Comparison of ENCODE assay signal across 26 cellular contexts in the genomic region with DNA sequence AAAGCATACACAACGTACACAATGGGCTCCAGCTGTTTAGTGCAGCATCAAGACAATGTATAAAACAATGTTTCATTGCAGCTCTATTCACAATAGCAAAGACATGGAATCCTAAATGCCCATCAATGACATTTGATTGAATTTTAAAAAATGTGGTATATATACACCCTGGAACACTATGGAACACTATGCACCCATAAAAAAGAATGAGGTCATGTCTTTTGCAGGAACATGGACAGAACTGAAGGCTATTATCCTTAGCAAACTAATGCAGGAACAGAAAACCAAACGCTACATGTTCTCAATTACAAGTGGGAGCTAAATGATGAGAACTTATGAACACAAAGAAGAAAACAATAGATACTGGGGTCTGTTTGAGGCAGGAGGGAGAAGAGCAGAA.
"Had no signal": no experiment of that assay in that cellular context is flagged by ENCODE, and none has a peak within 500 bp of the region (broad histone marks: within the 10 kb centered on the region; RNA-seq: fewer than 3 reads in every experiment).

No MANE protein-coding gene starts in this region.

- H3K27ac ChIP-seq: stomach, suprapubic skin, testis, thoracic aorta, thyroid gland, tibial artery, tibial nerve, transverse colon, upper lobe of left lung, upper lobe of right lung, uterus, vagina had no signal

- DNase-seq: stimulated activated CD4-positive, alpha-beta T cell treated with anti-CD3 and anti-CD28 coated beads, Interleukin-2, amount 100 ng/mL, for 48 hours; stimulated activated CD4-positive, alpha-beta T cell treated with anti-CD3 and anti-CD28 coated beads, Interleukin-4, amount 100 ng/mL, for 1 hour; stimulated activated CD4-positive, alpha-beta T cell treated with anti-CD3 and anti-CD28 coated beads, Interleukin-4, amount 100 ng/mL, for 24 hours; stimulated activated CD4-positive, alpha-beta T cell treated with anti-CD3 and anti-CD28 coated beads, Interleukin-4, amount 100 ng/mL, for 4 hours; stimulated activated CD8-positive, alpha-beta memory T cell treated with anti-CD3 and anti-CD28 coated beads, Interleukin-4, amount 100 ng/mL, for 48 hours; stimulated activated naive B cell treated with anti-CD40 and anti-IgM and Interleukin-4, amounts not matched to agents 10 μg/mL and 1 μg/mL and 100 μg/mL, for 72 hours; stimulated activated naive CD4-positive, alpha-beta T cell; stimulated activated naive CD4-positive, alpha-beta T cell treated with Interleukin-2 at 50 U/mL for 16 hours; stimulated activated naive CD8-positive, alpha-beta T cell treated with anti-CD3 and anti-CD28 coated beads, Interleukin-15, amount 100 ng/mL, for 72 hours; stimulated activated naive CD8-positive, alpha-beta T cell treated with anti-CD3 and anti-CD28 coated beads, Interleukin-15, Interleukin-2, amounts not matched to agents 100 U/mL and 50 U/mL, for 24 hours; stomach; testis; thyroid gland; tibial artery; transverse colon; trophoblast cell; upper lobe of left lung; upper lobe of right lung; uterus had no signal

- H3K36me3 ChIP-seq: stomach, suprapubic skin, thoracic aorta, thyroid gland, tibial artery, tibial nerve, transverse colon, upper lobe of left lung, upper lobe of right lung, uterus, vagina had no signal

- H3K27me3 ChIP-seq: stomach, testis, thyroid gland, tibial nerve, transverse colon, upper lobe of left lung, upper lobe of right lung, uterus, vagina had no signal

- ATAC-seq: stimulated activated effector memory CD8-positive, alpha-beta T cell treated with anti-CD3 and anti-CD28 coated beads, Interleukin-12 subunit alpha, Interleukin-12 subunit beta, amount 100 ng/mL, for 72 hours; stimulated activated memory B cell treated with anti-CD40 and anti-IgM and Interleukin-4, amounts not matched to agents 10 μg/mL and 1 μg/mL and 100 μg/mL, for 72 hours; stimulated activated naive B cell treated with anti-CD40 and anti-IgM and Interleukin-4, amounts not matched to agents 10 μg/mL and 1 μg/mL and 100 μg/mL, for 72 hours; stimulated activated naive CD8-positive, alpha-beta T cell treated with anti-CD3 and anti-CD28 coated beads, Interleukin-15, amount 100 ng/mL, for 72 hours; stimulated activated naive CD8-positive, alpha-beta T cell treated with anti-CD3 and anti-CD28 coated beads, Interleukin-15, Interleukin-2, amounts not matched to agents 100 U/mL and 50 U/mL, for 24 hours; upper lobe of right lung had no signal

- H3K9me3 ChIP-seq: stomach, suprapubic skin, testis, thoracic aorta, thyroid gland, tibial artery, tibial nerve, transverse colon, upper lobe of left lung, upper lobe of right lung, uterus, vagina had no signal

- H3K4me1 ChIP-seq: stomach, suprapubic skin, testis, thyroid gland, tibial artery, tibial nerve, transverse colon, upper lobe of left lung, upper lobe of right lung, uterus, vagina had no signal

- FAIRE-seq: urothelium cell line had no signal

- H3K4me3 ChIP-seq: stomach, suprapubic skin, testis, thoracic aorta, thyroid gland, tibial artery, tibial nerve, transverse colon, upper lobe of left lung, upper lobe of right lung, uterus, vagina had no signal
